In genomic region chr4:178414881-178415446, GRCh38 we compare ENCODE assay signal across 21 cellular contexts.
"Had no signal": no experiment of that assay in that cellular context is flagged by ENCODE, and none has a peak within 500 bp of the region (broad histone marks: within the 10 kb centered on the region; RNA-seq: fewer than 3 reads in every experiment).

No MANE protein-coding gene starts in this region.

- H3K4me1 Mint-ChIP-seq: activated CD4-positive, alpha-beta T cell treated with anti-CD3 and anti-CD28 coated beads for 36 hours; activated naive CD8-positive, alpha-beta T cell treated with anti-CD3 and anti-CD28 coated beads for 36 hours; naive thymus-derived CD4-positive, alpha-beta T cell; neural progenitor cell; stimulated activated naive B cell treated with anti-CD40 and anti-IgM and Interleukin-4, amounts not matched to agents 10 μg/mL and 1 μg/mL and 100 μg/mL, for 72 hours had no signal

- H3K27ac ChIP-seq: lower lobe of right lung, neural progenitor cell, sigmoid colon, tibial artery had no signal

- H3K27me3 Mint-ChIP-seq: activated CD4-positive, alpha-beta T cell treated with anti-CD3 and anti-CD28 coated beads for 36 hours; activated naive CD8-positive, alpha-beta T cell treated with anti-CD3 and anti-CD28 coated beads for 36 hours; naive thymus-derived CD4-positive, alpha-beta T cell; stimulated activated naive B cell treated with anti-CD40 and anti-IgM and Interleukin-4, amounts not matched to agents 10 μg/mL and 1 μg/mL and 100 μg/mL, for 72 hours had no signal

- H3K9ac ChIP-seq: neural progenitor cell had no signal

- H3K9me3 Mint-ChIP-seq: neural progenitor cell had no signal

- H3K4me3 ChIP-seq: lower lobe of right lung, neural progenitor cell, sigmoid colon, smooth muscle cell, tibial artery had no signal

- H3K9me3 ChIP-seq: lower lobe of right lung, sigmoid colon, tibial artery had no signal

- H3K36me3 Mint-ChIP-seq: activated naive CD8-positive, alpha-beta T cell treated with anti-CD3 and anti-CD28 coated beads for 36 hours; naive thymus-derived CD4-positive, alpha-beta T cell; neural progenitor cell; stimulated activated naive B cell treated with anti-CD40 and anti-IgM and Interleukin-4, amounts not matched to agents 10 μg/mL and 1 μg/mL and 100 μg/mL, for 72 hours had no signal

- H3K27ac Mint-ChIP-seq: activated CD4-positive, alpha-beta T cell treated with anti-CD3 and anti-CD28 coated beads for 36 hours; activated naive CD8-positive, alpha-beta T cell treated with anti-CD3 and anti-CD28 coated beads for 36 hours; naive thymus-derived CD4-positive, alpha-beta T cell; neural progenitor cell; stimulated activated naive B cell treated with anti-CD40 and anti-IgM and Interleukin-4, amounts not matched to agents 10 μg/mL and 1 μg/mL and 100 μg/mL, for 72 hours; T-helper 2 cell treated with Interferon-gamma antibody and Interleukin-4, amounts not matched to agents 5 μg/mL and 100 μg/mL, for 36 hours had no signal

- H3K36me3 ChIP-seq: lower lobe of right lung, neural progenitor cell, sigmoid colon, tibial artery had no signal

- H3K27me3 ChIP-seq: neural progenitor cell, sigmoid colon, tibial artery had no signal

- H3K4me2 ChIP-seq: neural progenitor cell, smooth muscle cell had no signal

- DNase-seq: activated CD4-positive, alpha-beta T cell treated with anti-CD3 and anti-CD28 coated beads for 36 hours; activated CD4-positive, alpha-beta T cell treated with anti-CD3 and anti-CD28 coated beads, Interleukin-2, amount 50 U/mL, for 4 hours; activated CD8-positive, alpha-beta memory T cell treated with anti-CD3 and anti-CD28 coated beads for 24 hours; activated CD8-positive, alpha-beta memory T cell treated with anti-CD3 and anti-CD28 coated beads, Interleukin-2, amount 50 U/mL, for 48 hours; activated naive CD4-positive, alpha-beta T cell treated with Interleukin-2 at 50 U/mL for 16 hours; activated naive CD8-positive, alpha-beta T cell treated with anti-CD3 and anti-CD28 coated beads for 36 hours; activated T-cell treated with anti-CD3 and anti-CD28 coated beads, Interleukin-2, amount 50 U/mL, for 4 hours; central memory CD4-positive, alpha-beta T cell; dermis blood vessel endothelial cell; effector CD8-positive, alpha-beta T cell; foreskin melanocyte; lower lobe of right lung; naive thymus-derived CD4-positive, alpha-beta T cell; sigmoid colon; stimulated activated CD4-positive, alpha-beta T cell treated with anti-CD3 and anti-CD28 coated beads, Interleukin-15, amount 100 ng/mL, for 24 hours; stimulated activated naive B cell treated with anti-CD40 and anti-IgM and Interleukin-4, amounts not matched to agents 10 μg/mL and 1 μg/mL and 100 μg/mL, for 72 hours; tibial artery had no signal

- ATAC-seq: activated CD4-positive, alpha-beta T cell treated with anti-CD3 and anti-CD28 coated beads for 36 hours; activated T-cell treated with anti-CD3 and anti-CD28 coated beads, Interleukin-2, amount 50 U/mL, for 4 hours; esophagus mucosa; stimulated activated naive B cell treated with anti-CD40 and anti-IgM and Interleukin-4, amounts not matched to agents 10 μg/mL and 1 μg/mL and 100 μg/mL, for 72 hours had no signal

- H3K4me3 Mint-ChIP-seq: activated CD4-positive, alpha-beta T cell treated with anti-CD3 and anti-CD28 coated beads for 36 hours; activated naive CD8-positive, alpha-beta T cell treated with anti-CD3 and anti-CD28 coated beads for 36 hours; activated T-cell treated with anti-CD3 and anti-CD28 coated beads, Interleukin-2, amount 50 U/mL, for 4 hours; naive thymus-derived CD4-positive, alpha-beta T cell; neural progenitor cell; stimulated activated naive B cell treated with anti-CD40 and anti-IgM and Interleukin-4, amounts not matched to agents 10 μg/mL and 1 μg/mL and 100 μg/mL, for 72 hours; T-helper 2 cell treated with Interferon-gamma antibody and Interleukin-4, amounts not matched to agents 5 μg/mL and 100 μg/mL, for 36 hours had no signal

- H3K4me1 ChIP-seq: lower lobe of right lung, neural progenitor cell, sigmoid colon, tibial artery had no signal
